1 cellular context compared by ENCODE assay signal in genomic region chr19:18373407-18373891, GRCh38.
A peak's percentile ranks its signal among the peaks of the same experiment; 100 is the strongest.
TF ChIP-seq lines count a peak whose summit lies in the region.

No MANE protein-coding gene starts in this region.

TF ChIP-seq in K562, 482 proteins besides CTCF, POLR2A, EP300 and RAD21 (continued from another document and continues in another):
- no peak for TF ChIP-seq ZBTB5 (IDR thresholded peaks at IDR 0.05)
- peak; percentile 84 for TF ChIP-seq RBM25 (IDR thresholded peaks at IDR 0.05; ENCODE audit: low read depth, low read length, severe bottlenecking)
- peak; percentile 49; the same call in 1 of the 2 replicates for TF ChIP-seq ZBTB17 (CRISPR knock-in tag; IDR thresholded peaks at IDR 0.05)
- TF ChIP-seq BRF1 (IDR thresholded peaks at IDR 0.05; ENCODE audit: borderline replicate concordance, extremely low read depth, insufficient read length), result no peak
- peak; percentile 28; the same call in 1 of the 2 replicates for TF ChIP-seq ZNF311 (CRISPR knock-in tag; IDR thresholded peaks at IDR 0.05)
- no peak for TF ChIP-seq ZNF592 (IDR thresholded peaks at IDR 0.05)
- no peak for TF ChIP-seq CCNT2 (IDR thresholded peaks at IDR 0.05; ENCODE audit: borderline replicate concordance, extremely low read depth, insufficient read length, low read depth, low read length)
- TF ChIP-seq MCM2 (IDR thresholded peaks at IDR 0.05; ENCODE audit: low read depth), result no peak
- no peak for TF ChIP-seq RFX5 (IDR thresholded peaks at IDR 0.05; ENCODE audit: low read depth, low read length)
- TF ChIP-seq CHAMP1 (IDR thresholded peaks at IDR 0.05), result no peak
- no peak for TF ChIP-seq SMAD4 (CRISPR knock-in tag; conservative IDR thresholded peaks at IDR 0.05)
- TF ChIP-seq TCF3 (CRISPR knock-in tag; IDR thresholded peaks at IDR 0.05), result no peak
- TF ChIP-seq CHD1 (IDR thresholded peaks at IDR 0.05; ENCODE audit: low read length), result no peak
- TF ChIP-seq SFPQ (IDR thresholded peaks at IDR 0.05; ENCODE audit: low read depth, low read length), result no peak
- TF ChIP-seq ZBTB12 (CRISPR knock-in tag; IDR thresholded peaks at IDR 0.05), result no peak
- TF ChIP-seq MAZ (CRISPR knock-in tag; conservative IDR thresholded peaks at IDR 0.05 in 1 of 2, IDR thresholded peaks at IDR 0.05 in 1 of 2), result no peak
- TF ChIP-seq SMAD3 (CRISPR knock-in tag; conservative IDR thresholded peaks at IDR 0.05), result no peak
- TF ChIP-seq CHD7 (IDR thresholded peaks at IDR 0.05; ENCODE audit: low read depth, low read length), result no peak
- no peak for TF ChIP-seq STAT6 (CRISPR knock-in tag; IDR thresholded peaks at IDR 0.05)
- no peak for TF ChIP-seq HMBOX1 (IDR thresholded peaks at IDR 0.05)
